In the genomic region with DNA sequence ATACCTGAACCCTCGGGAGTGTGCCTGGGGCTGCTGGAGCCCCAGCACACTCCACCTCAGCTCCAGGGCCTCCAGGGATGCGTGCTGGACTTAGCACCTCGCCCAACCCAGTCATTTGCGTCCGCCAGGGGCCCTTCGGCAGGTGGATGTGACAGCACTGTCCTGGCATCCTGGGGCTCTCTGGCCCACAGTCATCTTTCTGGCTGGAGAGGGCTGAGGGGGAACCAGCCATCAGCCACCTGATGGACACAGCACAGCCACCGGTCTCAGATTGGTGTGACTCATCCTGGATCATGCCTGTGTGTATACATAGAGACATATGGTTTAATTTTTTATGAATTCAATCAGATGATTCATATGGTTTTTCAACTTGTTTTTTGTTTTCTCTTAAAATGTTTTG, we compare ENCODE assay signal across 28 cellular contexts. TPM values are rescaled to one million over a fixed set of nuclear protein-coding genes. Genes with fewer than 3 reads are reported as not detected.
A peak's percentile ranks its signal among the peaks of the same experiment; 100 is the strongest.
DNase-seq lines count a peak whose midpoint lies in the region; TF ChIP-seq lines count a peak whose summit lies in the region.
"Had no signal": no experiment of that assay in that cellular context is flagged by ENCODE, and none has a peak within 500 bp of the region (broad histone marks: within the 10 kb centered on the region; RNA-seq: fewer than 3 reads in every experiment).

No MANE protein-coding gene starts in this region.

- no peak overlapping the region for H3K27ac Mint-ChIP-seq in chondrocyte (ENCODE audit: unreplicated experiment)
- H3K27ac Mint-ChIP-seq: progenitor cell of endocrine pancreas had no signal

- no peaks in the 10 kb centered on the region for H3K36me3 Mint-ChIP-seq in chondrocyte (ENCODE audit: low read depth)
- H3K36me3 Mint-ChIP-seq: activated naive CD4-positive, alpha-beta T cell treated with anti-CD3 and anti-CD28 coated beads, Interleukin-2, amount 50 U/mL, for 72 hours had no signal

- H3K27me3 Mint-ChIP-seq in chondrocyte (ENCODE audit: low read depth) = no peaks in the 10 kb centered on the region
- H3K27me3 Mint-ChIP-seq: progenitor cell of endocrine pancreas had no signal

- H3K79me2 ChIP-seq in osteoblast (ENCODE audit: insufficient read depth, low read length) = no peaks in the 10 kb centered on the region

- H3K4me3 Mint-ChIP-seq in chondrocyte (ENCODE audit: unreplicated experiment) = no peak overlapping the region

- peaks cover 8% of the 10 kb centered on the region for H3K36me3 ChIP-seq in osteoblast (ENCODE audit: insufficient read depth, low read length)
- H3K36me3 ChIP-seq: breast epithelium had no signal

- peaks cover 3% of the 10 kb centered on the region for H4K20me1 ChIP-seq in osteoblast (ENCODE audit: insufficient read depth, low read length)

- no peak overlapping the region for H3K27ac ChIP-seq in osteoblast (ENCODE audit: low read depth, low read length)
- H3K27ac ChIP-seq: BLaER1, breast epithelium, VCaP had no signal

- peaks cover 8% of the 10 kb centered on the region for H3K4me1 Mint-ChIP-seq in chondrocyte (ENCODE audit: low read depth)

- no peaks in the 10 kb centered on the region for H3K9me3 Mint-ChIP-seq in chondrocyte (ENCODE audit: low read depth)
- H3K9me3 Mint-ChIP-seq: activated naive CD4-positive, alpha-beta T cell treated with anti-CD3 and anti-CD28 coated beads, Interleukin-2, amount 50 U/mL, for 72 hours had no signal

- in situ Hi-C loops in KBM-7 (cut with MboI; ENCODE audit: low pct_unique_long_range_greater_than_20kb, low sequenced_read_pairs) = no loop called here

- H2AFZ ChIP-seq in osteoblast (ENCODE audit: low read length) = no peak overlapping the region

- TF ChIP-seq CTCF in chondrocyte (IDR thresholded peaks at IDR 0.05) = no peak
- no peak for TF ChIP-seq CTCF in osteoblast (IDR thresholded peaks at IDR 0.05; ENCODE audit: extremely low read depth, low read depth, low read length)

- no peaks in the 10 kb centered on the region for H3K4me1 ChIP-seq in osteoblast (ENCODE audit: insufficient read depth, low read length)
- H3K4me1 ChIP-seq: BLaER1, breast epithelium had no signal

- H3K27me3 ChIP-seq in osteoblast (ENCODE audit: insufficient read depth, low read length) = no peaks in the 10 kb centered on the region
- H3K27me3 ChIP-seq: BLaER1, breast epithelium, tibial nerve had no signal

- H3K4me2 ChIP-seq in osteoblast (ENCODE audit: insufficient read depth, low read length) = no peak overlapping the region
- H3K4me2 ChIP-seq: BLaER1 had no signal

- DNase-seq in EL = peak; percentile 26
- peak; percentile 18 for DNase-seq in LHCN-M2 (ENCODE audit: low read depth)
- DNase-seq in chondrocyte (ENCODE audit: low spot score) = peak; percentile 81
- peak; percentile 78 for DNase-seq in osteoblast (ENCODE audit: insufficient read length, low spot score, missing footprints)
- no peak for DNase-seq in stimulated activated CD8-positive, alpha-beta memory T cell treated with anti-CD3 and anti-CD28 coated beads, Interleukin-4, amount 100 ng/mL, for 48 hours
- no peak for DNase-seq in NCI-H345 treated with DMSO at 0.1 percent for 48 hours (lab: John Stamatoyannopoulos, UW; ENCODE audit: unreplicated experiment)
- no peak for DNase-seq in KBM-7
- DNase-seq: activated CD4-positive, alpha-beta T cell treated with anti-CD3 and anti-CD28 coated beads for 4 hours; activated CD8-positive, alpha-beta memory T cell treated with anti-CD3 and anti-CD28 coated beads for 24 hours; activated effector memory CD4-positive, alpha-beta T cell treated with Interleukin-2 at 50 U/mL for 16 hours; activated T-cell treated with anti-CD3 and anti-CD28 coated beads for 4 hours; COR-L47; effector CD4-positive, alpha-beta T cell; glutamatergic neuron; left ventricle myocardium inferior; mesendoderm; NCI-H1417; NCI-H2029 treated with DMSO at 0.1 percent for 48 hours; NCI-H526 treated with DMSO at 0.1 percent for 48 hours; NK-92 treated with Interleukin-12 subunit alpha and Interleukin-12 subunit beta, amount 100 ng/mL, for 24 hours; Right ventricle myocardium superior; stimulated activated CD4-positive, alpha-beta T cell treated with anti-CD3 and anti-CD28 coated beads, Interleukin-4, amount 100 ng/mL, for 1 hour had no signal

- H3K4me3 ChIP-seq in osteoblast (ENCODE audit: insufficient read depth, low read length) = no peak overlapping the region
- H3K4me3 ChIP-seq: BLaER1, breast epithelium, left ventricle myocardium inferior, tibial nerve had no signal

- H3K9me3 ChIP-seq in osteoblast (ENCODE audit: low read depth, low read length) = no peaks in the 10 kb centered on the region
- H3K9me3 ChIP-seq: BLaER1, breast epithelium, left ventricle myocardium inferior, tibial nerve had no signal

RNA-seq across cellular contexts. Expression of a gene that starts 11.1 kb away (rescaled TPM):
- total RNA-seq in LHCN-M2 (2014; rRNA removed) = 12.1 and 15.1 TPM in 2 replicates
- 5.4 TPM for polyA plus RNA-seq in LHCN-M2 (2012)
- 4.3 to 6.5 TPM (median 6.0 TPM) in 3 replicates for total RNA-seq in chondrocyte
- 5.0 and 6.2 TPM in 2 replicates for total RNA-seq in osteoblast

RNA-seq across cellular contexts. Expression of a gene that starts 21.6 kb away (rescaled TPM):
- total RNA-seq in LHCN-M2 (2014; rRNA removed) = 147 and 178 TPM in 2 replicates
- 92.8 TPM for polyA plus RNA-seq in LHCN-M2 (2012)
- total RNA-seq in chondrocyte = 59.5 to 65.8 TPM (median 63.4 TPM) in 3 replicates
- total RNA-seq in osteoblast = 53.6 and 57.5 TPM in 2 replicates

RNA-seq across cellular contexts. Expression of a gene that starts 48.8 kb away (rescaled TPM):
- 9.4 and 24.8 TPM in 2 replicates for total RNA-seq in LHCN-M2 (2014; rRNA removed)
- 61.8 TPM for polyA plus RNA-seq in LHCN-M2 (2012)
- total RNA-seq in chondrocyte = 1.4 to 1.9 TPM (median 1.8 TPM) in 3 replicates
- total RNA-seq in osteoblast = 18.3 and 26.1 TPM in 2 replicates

Comparison
In these comparisons a context has a peak if more than half of its experiments do, and no peak if none do; other contexts are left out.
1. DNase-seq: peak in EL (single experiment), LHCN-M2 (single experiment), chondrocyte (single experiment) and osteoblast (single experiment); none in stimulated activated CD8-positive, alpha-beta memory T cell treated with anti-CD3 and anti-CD28 coated beads, Interleukin-4, amount 100 ng/mL, for 48 hours (single experiment), NCI-H345 treated with DMSO at 0.1 percent for 48 hours (single experiment) and KBM-7 (single experiment).